In genomic region chr9:91817106-91817492, GRCh38 we compare ENCODE assay signal across 19 cellular contexts.
DNase-seq lines count a peak whose midpoint lies in the region; ATAC-seq, FAIRE-seq and TF ChIP-seq lines count a peak whose summit lies in the region.
"Had no signal": no experiment of that assay in that cellular context is flagged by ENCODE, and none has a peak within 500 bp of the region (broad histone marks: within the 10 kb centered on the region; RNA-seq: fewer than 3 reads in every experiment).

No MANE protein-coding gene starts in this region.

- peaks cover 33% of the 10 kb centered on the region for H3K4me1 Mint-ChIP-seq in brain
- H3K4me1 Mint-ChIP-seq in mesothelial cell of epicardium = peaks cover 52% of the 10 kb centered on the region
- H3K4me1 Mint-ChIP-seq: activated naive CD8-positive, alpha-beta T cell treated with anti-CD3 and anti-CD28 coated beads, Interleukin-2, amount 10 ng/mL, durations not matched to agents 7 days and 5 days had no signal

- H3K9me3 Mint-ChIP-seq in brain (peaks cover 0 to 7% (median 6%) of the 10 kb centered on the region in 5 experiments), mesothelial cell of epicardium (peaks cover 8% of the 10 kb centered on the region)
- H3K9me3 Mint-ChIP-seq: activated naive CD8-positive, alpha-beta T cell treated with anti-CD3 and anti-CD28 coated beads, Interleukin-2, amount 10 ng/mL, durations not matched to agents 7 days and 5 days; activated T-cell treated with anti-CD3 and anti-CD28 coated beads, Interleukin-2, amount 50 U/mL, for 24 hours; effector memory CD8-positive, alpha-beta T cell; natural killer cell treated with Interleukin-12 subunit alpha and Interleukin-12 subunit beta and Interleukin-15 and Interleukin-18, amount 100 ng/mL, for 72 hours had no signal

- H3K36me3 Mint-ChIP-seq in brain (no peaks in the 10 kb centered on the region), mesothelial cell of epicardium (peaks cover 8% of the 10 kb centered on the region)
- H3K36me3 Mint-ChIP-seq: activated naive CD8-positive, alpha-beta T cell treated with anti-CD3 and anti-CD28 coated beads, Interleukin-2, amount 10 ng/mL, durations not matched to agents 7 days and 5 days; natural killer cell treated with Interleukin-12 subunit alpha and Interleukin-12 subunit beta and Interleukin-15 and Interleukin-18, amount 100 ng/mL, for 72 hours had no signal

- peaks cover 18% of the 10 kb centered on the region for H4K20me1 ChIP-seq in smooth muscle cell (ENCODE audit: low read depth)

- H3K27ac Mint-ChIP-seq in brain = peak overlapping the region; percentile 44 to 90 (median 78)
- H3K27ac Mint-ChIP-seq in mesothelial cell of epicardium = peak overlapping the region; percentile 92
- H3K27ac Mint-ChIP-seq: activated naive CD8-positive, alpha-beta T cell treated with anti-CD3 and anti-CD28 coated beads, Interleukin-2, amount 10 ng/mL, durations not matched to agents 7 days and 5 days; activated T-cell treated with anti-CD3 and anti-CD28 coated beads, Interleukin-2, amount 50 U/mL, for 24 hours; effector memory CD8-positive, alpha-beta T cell; natural killer cell treated with Interleukin-12 subunit alpha and Interleukin-12 subunit beta and Interleukin-15 and Interleukin-18, amount 100 ng/mL, for 72 hours had no signal

- no peak for ATAC-seq in HG02610 (IDR thresholded peaks at IDR 0.05; ENCODE audit: unreplicated experiment)
- ATAC-seq: effector memory CD8-positive, alpha-beta T cell; foreskin keratinocyte; natural killer cell treated with Interleukin-12 subunit alpha and Interleukin-12 subunit beta and Interleukin-15 and Interleukin-18, amount 100 ng/mL, for 72 hours had no signal

- no peak overlapping the region for H2AFZ ChIP-seq in smooth muscle cell (ENCODE audit: low read depth)

- H3K27me3 ChIP-seq in smooth muscle cell (ENCODE audit: low read depth) = no peaks in the 10 kb centered on the region
- H3K27me3 ChIP-seq: foreskin keratinocyte had no signal

- 91% methylated on average over 8 of the region's 8 CpGs for WGBS in smooth muscle cell (ENCODE audit: low lambda C conversion rate)

- H3K27me3 Mint-ChIP-seq in brain (peaks cover 4% of the 10 kb centered on the region), mesothelial cell of epicardium (ENCODE audit: low read depth) (no peaks in the 10 kb centered on the region)
- H3K27me3 Mint-ChIP-seq: activated T-cell treated with anti-CD3 and anti-CD28 coated beads, Interleukin-2, amount 50 U/mL, for 24 hours had no signal

- H3K4me1 ChIP-seq in smooth muscle cell (ENCODE audit: low read depth) (peaks cover 19% of the 10 kb centered on the region), kidney (ENCODE audit: control insufficient read depth in 1 of 2, insufficient read depth in 1 of 2, low read depth in 1 of 2, low read length in 2 of 2) (peaks cover 0 to 3% of the 10 kb centered on the region in 2 donors)
- H3K4me1 ChIP-seq: foreskin keratinocyte had no signal

- H3K4me2 ChIP-seq in smooth muscle cell = peak overlapping the region; percentile 81

- DNase-seq in AG04449 (ENCODE audit: low read depth, low spot score) (no peak), mesothelial cell of epicardium (ENCODE audit: low spot score in 2 of 2, unreplicated experiment in 2 of 2) (no peak), smooth muscle cell (lab: John Stamatoyannopoulos, UW; ENCODE audit: unreplicated experiment) (no peak), NCI-H1105 (lab: John Stamatoyannopoulos, UW) (no peak), kidney (no peak), SHP77 (lab: John Stamatoyannopoulos, UW) (no peak)
- DNase-seq: activated CD4-positive, alpha-beta T cell treated with anti-CD3 and anti-CD28 coated beads, Interleukin-2, amount 50 U/mL, for 4 hours; activated naive CD8-positive, alpha-beta T cell treated with anti-CD3 and anti-CD28 coated beads, Interleukin-2, amount 10 ng/mL, durations not matched to agents 7 days and 5 days; activated T-cell treated with anti-CD3 and anti-CD28 coated beads, Interleukin-2, amount 50 U/mL, for 24 hours; central memory CD4-positive, alpha-beta T cell; effector memory CD8-positive, alpha-beta T cell; foreskin keratinocyte; NCI-H1436 treated with DMSO at 0.1 percent for 48 hours; NCI-H226; stimulated activated CD4-positive, alpha-beta T cell treated with anti-CD3 and anti-CD28 coated beads, Interleukin-4, amount 100 ng/mL, for 1 hour had no signal

- TF ChIP-seq CTCF in AG04449 (IDR thresholded peaks at IDR 0.05; ENCODE audit: insufficient read depth, low read length, missing control alignments) (no peak), brain (conservative IDR thresholded peaks at IDR 0.05) (no peak), mesothelial cell of epicardium (IDR thresholded peaks at IDR 0.05; ENCODE audit: unreplicated experiment) (no peak), smooth muscle cell (IDR thresholded peaks at IDR 0.05; ENCODE audit: borderline replicate concordance, insufficient read depth, poor library complexity, severe bottlenecking) (no peak), kidney (IDR thresholded peaks at IDR 0.05; ENCODE audit: borderline replicate concordance, extremely low read depth, insufficient read depth) (no peak)

- H3K9me3 ChIP-seq in smooth muscle cell (replicated peaks; ENCODE audit: low read depth) (no peaks in the 10 kb centered on the region), kidney (ENCODE audit: control insufficient read depth in 1 of 2, low read length in 2 of 2) (no peaks in the 10 kb centered on the region)
- H3K9me3 ChIP-seq: tibial artery had no signal

- H3K36me3 ChIP-seq in smooth muscle cell (ENCODE audit: low read depth) = no peaks in the 10 kb centered on the region
- H3K36me3 ChIP-seq in kidney (ENCODE audit: control insufficient read depth in 1 of 2, insufficient read depth in 2 of 2, low read length in 2 of 2) = no peaks in the 10 kb centered on the region
- H3K36me3 ChIP-seq: tibial artery had no signal

- CTCF ChIA-PET in AG04449 (lab: Yijun Ruan, JAX) = interaction anchor here (1.6 kb wide), 1 partner anchor 41 kb away, joined by 6 read pairs; no protein-coding TSS in a partner anchor

- peaks cover 3% of the 10 kb centered on the region for H3F3A ChIP-seq in smooth muscle cell (ENCODE audit: low read depth)

- POLR2A ChIA-PET in AG04449 (lab: Yijun Ruan, JAX) = no interaction called here

- H3K27ac ChIP-seq in smooth muscle cell (ENCODE audit: low read depth) = peak overlapping the region; percentile 85
- H3K27ac ChIP-seq in kidney (ENCODE audit: low read depth in 2 of 2, low read length in 2 of 2) = no peak overlapping the region
- H3K27ac ChIP-seq: foreskin keratinocyte, tibial artery had no signal

- intact Hi-C loops in kidney (cut with DNase I) = no loop called here

- FAIRE-seq in kidney (lab: Jason Lieb, UNC) = no peak

- H3K4me3 Mint-ChIP-seq in brain (peak overlapping the region in 4 of 5 experiments; percentile 12 to 79 (median 52)), mesothelial cell of epicardium (peak overlapping the region; percentile 33)
- H3K4me3 Mint-ChIP-seq: activated naive CD8-positive, alpha-beta T cell treated with anti-CD3 and anti-CD28 coated beads, Interleukin-2, amount 10 ng/mL, durations not matched to agents 7 days and 5 days; activated T-cell treated with anti-CD3 and anti-CD28 coated beads, Interleukin-2, amount 50 U/mL, for 24 hours; effector memory CD8-positive, alpha-beta T cell; natural killer cell treated with Interleukin-12 subunit alpha and Interleukin-12 subunit beta and Interleukin-15 and Interleukin-18, amount 100 ng/mL, for 72 hours had no signal

- H3K9ac ChIP-seq in smooth muscle cell (ENCODE audit: low read depth) (no peak overlapping the region), kidney (ENCODE audit: low read length in 2 of 2) (no peak overlapping the region)

- H3K4me3 ChIP-seq in AG04449 (ENCODE audit: low read depth, low read length) (peak overlapping the region; percentile 23), smooth muscle cell (peak overlapping the region; percentile 36), kidney (ENCODE audit: low read length in 2 of 2) (peak overlapping the region in 1 of 2 donors; percentile 49)

- peaks cover 14% of the 10 kb centered on the region for H3K79me2 ChIP-seq in smooth muscle cell (ENCODE audit: low read depth)
